Comparison of ENCODE assay signal across 17 cellular contexts in the genomic region with DNA sequence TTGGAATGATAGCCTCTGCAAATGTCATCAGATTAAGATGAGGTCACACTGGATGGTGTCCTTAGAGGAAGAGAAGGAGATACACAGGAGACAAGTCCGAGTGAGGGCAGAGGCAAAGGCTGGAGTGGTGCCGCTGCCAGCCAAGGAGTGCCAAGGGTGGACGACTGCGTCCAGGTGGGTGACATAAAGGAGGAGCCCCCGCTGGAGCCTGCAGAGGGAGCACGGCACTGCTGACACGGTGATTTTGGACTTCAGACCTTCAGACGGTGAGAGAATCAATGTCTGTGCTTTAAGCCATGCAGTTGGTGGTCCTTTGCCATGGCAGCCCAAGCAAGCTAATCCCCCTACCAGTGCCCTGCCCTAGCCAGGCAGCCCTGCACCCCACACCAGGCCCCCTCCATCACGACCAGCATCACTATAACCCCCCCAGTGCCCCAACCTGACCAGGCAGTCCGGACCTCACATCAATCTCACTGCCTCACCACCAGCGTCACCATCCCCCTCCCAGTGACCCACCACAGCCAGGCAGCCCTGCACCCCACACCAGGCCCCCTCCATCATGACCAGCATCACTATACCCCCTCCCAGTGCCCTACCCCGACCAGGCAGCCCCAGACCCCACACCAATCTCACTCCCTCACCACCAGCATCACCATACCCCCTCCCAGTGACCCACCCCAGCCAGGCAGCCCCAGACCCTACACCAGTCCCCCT.
DNase-seq lines count a peak whose midpoint lies in the region; ATAC-seq, FAIRE-seq and TF ChIP-seq lines count a peak whose summit lies in the region.
"Had no signal": no experiment of that assay in that cellular context is flagged by ENCODE, and none has a peak within 500 bp of the region (broad histone marks: within the 10 kb centered on the region; RNA-seq: fewer than 3 reads in every experiment).

No MANE protein-coding gene starts in this region.

- H4K8ac ChIP-seq in H1 (ENCODE audit: extremely low read depth, insufficient read depth, low read length), result no peak overlapping the region; the same call in 1 of the 2 replicates
- no peak overlapping the region for H4K8ac ChIP-seq in neuronal stem cell (ENCODE audit: low read depth, low read length)

- POLR2A ChIA-PET in H1 (lab: Charles Lee; ENCODE audit: partially characterized antibody), result no interaction called here

- H4K91ac ChIP-seq in H1 (replicated peaks; ENCODE audit: insufficient read length, low read length) (no peak overlapping the region), neuronal stem cell (ENCODE audit: low read depth, low read length, poor library complexity) (no peak overlapping the region)

- H3K4me2 ChIP-seq in H1 (ENCODE audit: insufficient read depth in 1 of 2, low read depth in 2 of 2, low read length in 2 of 2) (no peak overlapping the region), neuronal stem cell (ENCODE audit: insufficient read depth, low read length, poor library complexity, severe bottlenecking) (no peak overlapping the region)

- H2AFZ ChIP-seq in H1 (ENCODE audit: low read length), result no peak overlapping the region
- no peak overlapping the region for H2AFZ ChIP-seq in neuronal stem cell (ENCODE audit: low read length)

- WGBS in H1 (ENCODE audit: extremely low coverage in 1 of 2, insufficient coverage in 1 of 2, insufficient read length in 1 of 2, insufficient replicate concordance in 2 of 2, low coverage in 1 of 2, low lambda C conversion rate in 2 of 2, missing lambda C conversion rate in 1 of 2), 2 experiments, result 86% methylated on average over 12 of the region's 12 CpGs; no CpG with 5 or more reads in 1 of the 2 experiments
- WGBS in neuronal stem cell (ENCODE audit: extremely low coverage in 2 of 2, insufficient read length in 2 of 2, insufficient replicate concordance in 1 of 2), 2 donors, result no CpG with 5 or more reads among the region's 12 CpGs
- 74 to 77% methylated on average over 12 of the region's 12 CpGs for WGBS in upper lobe of left lung, 2 donors
- WGBS in small intestine, 3 donors, result 53 to 80% (median 61%) methylated on average over 12 of the region's 12 CpGs

- H2BK20ac ChIP-seq in H1 (ENCODE audit: low read length), result no peak overlapping the region

- no peak overlapping the region for H2BK5ac ChIP-seq in H1 (ENCODE audit: low read depth, low read length)
- H2BK5ac ChIP-seq in neuronal stem cell (ENCODE audit: low read length), result peak overlapping the region; percentile 69

- H3K18ac ChIP-seq in H1 (ENCODE audit: extremely low read depth, low read length), result no peak overlapping the region
- H3K18ac ChIP-seq in neuronal stem cell (ENCODE audit: low read length), result peak overlapping the region; percentile 66

- H3K79me1 ChIP-seq in H1 (ENCODE audit: low read depth, low read length), result no peaks in the 10 kb centered on the region
- H3K79me1 ChIP-seq in neuronal stem cell (ENCODE audit: low read depth, low read length), result no peaks in the 10 kb centered on the region

- FAIRE-seq in H1 (lab: Jason Lieb, UNC) (no peak), small intestine (lab: Jason Lieb, UNC) (no peak)
- FAIRE-seq: RCC 7860 had no signal

- H4K5ac ChIP-seq in H1 (ENCODE audit: insufficient read length, low read depth, low read length), result no peak overlapping the region

- H2BK120ac ChIP-seq in H1 (replicated peaks; ENCODE audit: low read depth, low read length) (no peak overlapping the region), neuronal stem cell (ENCODE audit: low read depth, low read length) (peak overlapping the region; percentile 17)

- no peak for TF ChIP-seq RAD21 in H1 (IDR thresholded peaks at IDR 0.05 in 1 of 2, conservative IDR thresholded peaks at IDR 0.05 in 1 of 2; ENCODE audit: low read depth in 2 of 2, low read length in 2 of 2)

- peak; percentile 13 for DNase-seq in GM13976 (ENCODE audit: low spot score)
- DNase-seq in H1 (ENCODE audit: low read depth in 1 of 2, low spot score in 2 of 2), result peak in 1 of 2 experiments; percentile 26
- DNase-seq in neuronal stem cell (ENCODE audit: low spot score), result no peak
- peak; percentile 12 to 28 for DNase-seq in upper lobe of left lung
- no peak for DNase-seq in germinal center (ENCODE audit: low spot score)
- no peak for DNase-seq in small intestine
- no peak for DNase-seq in midbrain (lab: John Stamatoyannopoulos, UW)
- DNase-seq: BE2C, DMS 273 treated with DMSO at 0.1 percent for 48 hours, MV-4-11, NCI-H1417 treated with DMSO at 0.1 percent for 48 hours, NCI-H2081, NCI-H524, SHP77 treated with DMSO at 0.1 percent for 48 hours had no signal

- peaks cover 0 to 4% of the 10 kb centered on the region in 2 experiments for H4K20me1 ChIP-seq in H1 (replicated peaks in 1 of 2; ENCODE audit: control insufficient read depth in 1 of 2, insufficient read depth in 2 of 2, low read length in 2 of 2)

- in situ Hi-C loops in GM13976 (cut with MboI; ENCODE audit: low sequenced_read_pairs, unreplicated experiment), result no loop called here

- H2BK15ac ChIP-seq in H1 (ENCODE audit: low read length) (peak overlapping the region; percentile 46; the same call in 1 of the 2 replicates), neuronal stem cell (ENCODE audit: low read length) (peak overlapping the region; percentile 88)

- H3K36me3 ChIP-seq in H1 (ENCODE audit: control insufficient read depth in 2 of 4, insufficient read depth in 4 of 4, low read length in 3 of 4), result no peaks in the 10 kb centered on the region
- H3K36me3 ChIP-seq in neuronal stem cell (replicated peaks in 1 of 2; ENCODE audit: control insufficient read depth in 2 of 2, insufficient read depth in 2 of 2, low read length in 2 of 2), result peaks cover 0 to 2% of the 10 kb centered on the region in 2 donors
- no peaks in the 10 kb centered on the region for H3K36me3 ChIP-seq in upper lobe of left lung
- no peaks in the 10 kb centered on the region for H3K36me3 ChIP-seq in small intestine (ENCODE audit: control insufficient read depth in 2 of 2, insufficient read depth in 2 of 2, low read length in 2 of 2)
- H3K36me3 ChIP-seq: BE2C, HAP-1 had no signal

- no peak for TF ChIP-seq CTCF in GM13976 (IDR thresholded peaks at IDR 0.05; ENCODE audit: borderline replicate concordance, control extremely low read depth, extremely low read depth, insufficient read depth, missing control alignments)
- TF ChIP-seq CTCF in H1 (IDR thresholded peaks at IDR 0.05; ENCODE audit: control extremely low read depth in 1 of 3, insufficient read depth in 1 of 3, low read depth in 1 of 3, low read length in 3 of 3), result no peak
- TF ChIP-seq CTCF in upper lobe of left lung (IDR thresholded peaks at IDR 0.05), result no peak

- H3K79me2 ChIP-seq in H1 (ENCODE audit: control insufficient read depth in 1 of 2, insufficient read depth in 2 of 2, low read length in 2 of 2), result no peaks in the 10 kb centered on the region

- H3K23me2 ChIP-seq in H1 (ENCODE audit: low read depth, low read length), result no peaks in the 10 kb centered on the region; the same call in none of the 2 replicates

- TF ChIP-seq POLR2A in H1 (IDR thresholded peaks at IDR 0.05; ENCODE audit: control extremely low read depth in 1 of 2, low read depth in 2 of 2, low read length in 2 of 2), result no peak
- no peak for TF ChIP-seq POLR2A in upper lobe of left lung (IDR thresholded peaks at IDR 0.05)

- no peak for ATAC-seq in upper lobe of left lung (ENCODE audit: low FRiP score in 2 of 2)
- ATAC-seq: CD8-positive, alpha-beta T cell had no signal

- H3K9me3 ChIP-seq in H1 (ENCODE audit: insufficient read depth in 2 of 2, low read depth in 1 of 2, low read length in 1 of 2), result no peaks in the 10 kb centered on the region
- H3K9me3 ChIP-seq in neuronal stem cell (replicated peaks in 1 of 2; ENCODE audit: control insufficient read depth in 2 of 2, insufficient read depth in 1 of 2, low read depth in 1 of 2, low read length in 2 of 2), result peaks cover 0 to 6% of the 10 kb centered on the region in 2 donors
- H3K9me3 ChIP-seq in upper lobe of left lung, result no peaks in the 10 kb centered on the region
- H3K9me3 ChIP-seq in small intestine (ENCODE audit: control insufficient read depth, low read depth), result no peaks in the 10 kb centered on the region
- H3K9me3 ChIP-seq: BE2C, HAP-1 had no signal

- no peak overlapping the region for H3K56ac ChIP-seq in H1 (replicated peaks; ENCODE audit: insufficient read length, low read depth, low read length)

- H3K4me3 ChIP-seq in H1 (ENCODE audit: extremely low read depth in 1 of 4, insufficient read depth in 2 of 4, low read depth in 3 of 4, low read length in 4 of 4) (no peak overlapping the region), neuronal stem cell (ENCODE audit: low read length in 2 of 2) (peak overlapping the region in 1 of 2 donors; percentile 12), upper lobe of left lung (no peak overlapping the region), small intestine (ENCODE audit: low read depth in 1 of 2, low read length in 2 of 2) (no peak overlapping the region)
- H3K4me3 ChIP-seq: HAP-1 had no signal

- TF ChIP-seq EP300 in H1 (IDR thresholded peaks at IDR 0.05; ENCODE audit: borderline replicate concordance in 1 of 2, low read depth in 2 of 2, low read length in 2 of 2), result no peak
- no peak for TF ChIP-seq EP300 in upper lobe of left lung (IDR thresholded peaks at IDR 0.05)

- CTCF ChIA-PET in H1 (lab: Charles Lee; ENCODE audit: partially characterized antibody), result no interaction called here

- no peak overlapping the region for H3K9ac ChIP-seq in H1 (replicated peaks in 1 of 4; ENCODE audit: extremely low read depth in 1 of 4, low read depth in 3 of 4, low read length in 3 of 4)
- peak overlapping the region; percentile 50 for H3K9ac ChIP-seq in neuronal stem cell (ENCODE audit: low read depth, low read length, poor library complexity)

- H3K27ac ChIP-seq in H1 (ENCODE audit: low read depth, low read length) (no peak overlapping the region), neuronal stem cell (replicated peaks; ENCODE audit: low read length) (no peak overlapping the region), upper lobe of left lung (no peak overlapping the region), small intestine (ENCODE audit: low read depth in 1 of 2, low read length in 1 of 2) (no peak overlapping the region)

- H3K4me1 ChIP-seq in H1 (replicated peaks in 1 of 4; ENCODE audit: control insufficient read depth in 3 of 4, insufficient read depth in 4 of 4, low read length in 3 of 4), result no peaks in the 10 kb centered on the region; a peak in 1 of 7 replicates
- H3K4me1 ChIP-seq in neuronal stem cell (ENCODE audit: control insufficient read depth in 2 of 2, insufficient read depth in 1 of 2, low read depth in 1 of 2, low read length in 2 of 2), result peaks cover 0 to 23% of the 10 kb centered on the region in 2 donors
- no peaks in the 10 kb centered on the region for H3K4me1 ChIP-seq in upper lobe of left lung
- H3K4me1 ChIP-seq in small intestine (ENCODE audit: control insufficient read depth in 2 of 2, insufficient read depth in 1 of 2, low read depth in 1 of 2, low read length in 1 of 2), result no peaks in the 10 kb centered on the region
- H3K4me1 ChIP-seq: BE2C, HAP-1 had no signal

- H3K4ac ChIP-seq in H1 (replicated peaks; ENCODE audit: insufficient read length, low read depth, low read length) (no peak overlapping the region), neuronal stem cell (ENCODE audit: low read length) (no peak overlapping the region)

- H2AK5ac ChIP-seq in H1 (ENCODE audit: low read depth, low read length) (no peak overlapping the region), neuronal stem cell (ENCODE audit: low read depth, low read length) (peak overlapping the region; percentile 97)

- no peak overlapping the region for H3K23ac ChIP-seq in H1 (ENCODE audit: insufficient read length)
- H3K23ac ChIP-seq in neuronal stem cell (ENCODE audit: low read depth, low read length, poor library complexity), result no peak overlapping the region

- H2BK12ac ChIP-seq in H1 (ENCODE audit: low read depth, low read length) (no peak overlapping the region), neuronal stem cell (ENCODE audit: low read length) (peak overlapping the region; percentile 49)

- H3K14ac ChIP-seq in H1 (ENCODE audit: insufficient read length) (no peak overlapping the region), neuronal stem cell (ENCODE audit: low read length) (no peak overlapping the region)

- H3K27me3 ChIP-seq in H1 (replicated peaks in 1 of 4; ENCODE audit: control insufficient read depth in 3 of 4, extremely low read depth in 1 of 4, insufficient read depth in 3 of 4, low read length in 3 of 4) (no peaks in the 10 kb centered on the region; a peak in 1 of 7 replicates), neuronal stem cell (ENCODE audit: control insufficient read depth in 3 of 3, insufficient read depth in 3 of 3, low read depth in 1 of 3, low read length in 3 of 3) (no peaks in the 10 kb centered on the region), upper lobe of left lung (no peaks in the 10 kb centered on the region), small intestine (ENCODE audit: control insufficient read depth in 2 of 2, insufficient read depth in 2 of 2, low read length in 2 of 2) (peaks cover 0 to 3% of the 10 kb centered on the region in 2 donors)
- H3K27me3 ChIP-seq: BE2C had no signal

Comparison
In these comparisons a context has a peak if more than half of its experiments do, and no peak if none do; other contexts are left out.
1. DNase-seq: peak in GM13976 (single experiment) and upper lobe of left lung (2 of 2); none in neuronal stem cell (single experiment), germinal center (single experiment), small intestine (single experiment) and midbrain (single experiment).